In the genomic region with DNA sequence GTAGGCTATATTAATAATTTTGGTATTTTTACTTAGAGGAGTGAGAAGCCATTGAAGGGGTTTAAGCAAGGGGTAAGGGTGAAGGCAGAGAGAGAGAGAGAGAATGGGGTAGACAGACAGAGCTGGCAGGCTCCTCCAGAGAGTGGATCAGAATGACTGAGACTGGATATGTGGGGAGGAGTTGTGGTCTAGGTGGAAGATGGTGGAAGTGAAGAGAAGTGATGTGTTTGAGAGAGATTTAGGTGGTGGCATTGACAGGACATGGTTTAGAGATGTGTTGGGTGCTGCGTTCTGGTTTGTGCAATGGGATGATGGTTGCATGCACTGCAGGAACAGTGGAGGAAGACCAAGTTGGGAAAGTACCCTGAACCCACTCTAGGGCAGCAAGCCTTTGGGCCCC, we compare ENCODE assay signal across 18 cellular contexts.
"Had no signal": no experiment of that assay in that cellular context is flagged by ENCODE, and none has a peak within 500 bp of the region (broad histone marks: within the 10 kb centered on the region; RNA-seq: fewer than 3 reads in every experiment).

No MANE protein-coding gene starts in this region.

- H3K9ac ChIP-seq: SK-N-SH had no signal

- H3K4me3 ChIP-seq: heart left ventricle, thyroid gland, vagina had no signal

- H3K27me3 Mint-ChIP-seq: naive thymus-derived CD4-positive, alpha-beta T cell had no signal

- H3K9me2 ChIP-seq: SK-N-SH had no signal

- H3K4me3 Mint-ChIP-seq: activated naive CD4-positive, alpha-beta T cell treated with anti-CD3 and anti-CD28 coated beads for 36 hours; T-helper 1 cell treated with Interleukin-12 subunit alpha and Interleukin-12 subunit beta and Interleukin-4 antibody, amounts not matched to agents 30 μg/mL and 1 μg/mL, for 36 hours had no signal

- ATAC-seq: heart left ventricle; left lobe of liver; naive thymus-derived CD4-positive, alpha-beta T cell; sciatic nerve had no signal

- FAIRE-seq: colon, islet of Langerhans, TTC549 had no signal

- H3K4me2 ChIP-seq: SK-N-SH had no signal

- H3K27me3 ChIP-seq: heart left ventricle, thyroid gland, vagina had no signal

- DNase-seq: activated CD4-positive, CD25-positive, alpha-beta regulatory T cell; activated naive CD4-positive, alpha-beta T cell treated with anti-CD3 and anti-CD28 coated beads for 36 hours; anterior cingulate cortex; foreskin melanocyte; heart left ventricle; mammary epithelial cell; naive thymus-derived CD4-positive, alpha-beta T cell; SK-N-SH; stimulated activated CD4-positive, alpha-beta T cell treated with anti-CD3 and anti-CD28 coated beads, Interleukin-2, amount 100 ng/mL, for 24 hours; stimulated activated naive CD4-positive, alpha-beta T cell treated with Interleukin-2 at 50 U/mL for 16 hours; thyroid gland had no signal

- H3K9me3 Mint-ChIP-seq: activated naive CD4-positive, alpha-beta T cell treated with anti-CD3 and anti-CD28 coated beads for 36 hours; T-helper 1 cell treated with Interleukin-12 subunit alpha and Interleukin-12 subunit beta and Interleukin-4 antibody, amounts not matched to agents 30 μg/mL and 1 μg/mL, for 36 hours had no signal

- H3K36me3 ChIP-seq: heart left ventricle, thyroid gland, vagina had no signal

- H3K27ac ChIP-seq: heart left ventricle, thyroid gland, vagina had no signal

- H3K9me3 ChIP-seq: heart left ventricle, SK-N-SH, thyroid gland, vagina had no signal

- H3K27ac Mint-ChIP-seq: activated naive CD4-positive, alpha-beta T cell treated with anti-CD3 and anti-CD28 coated beads for 36 hours; T-helper 1 cell treated with Interleukin-12 subunit alpha and Interleukin-12 subunit beta and Interleukin-4 antibody, amounts not matched to agents 30 μg/mL and 1 μg/mL, for 36 hours had no signal
